ENCODE assay signal across 20 cellular contexts in genomic region chr15:40118473-40118872, GRCh38. TPM values are rescaled to one million over a fixed set of nuclear protein-coding genes. Genes with fewer than 3 reads are reported as not detected.
A peak's percentile ranks its signal among the peaks of the same experiment; 100 is the strongest.
DNase-seq lines count a peak whose midpoint lies in the region; ATAC-seq and TF ChIP-seq lines count a peak whose summit lies in the region.
"Had no signal": no experiment of that assay in that cellular context is flagged by ENCODE, and none has a peak within 500 bp of the region (broad histone marks: within the 10 kb centered on the region; RNA-seq: fewer than 3 reads in every experiment).

No MANE protein-coding gene starts in this region.

- no peak overlapping the region for H3K27ac ChIP-seq in endodermal cell (ENCODE audit: low read depth, low read length)
- H3K27ac ChIP-seq in right cardiac atrium (ENCODE audit: low read length), result no peak overlapping the region
- H3K27ac ChIP-seq: PC-9 had no signal

- H3K27me3 Mint-ChIP-seq in endodermal cell (ENCODE audit: insufficient read depth), result no peaks in the 10 kb centered on the region
- H3K27me3 Mint-ChIP-seq in stimulated activated naive B cell treated with anti-CD40 and anti-IgM and Interleukin-4, amounts not matched to agents 10 μg/mL and 1 μg/mL and 100 μg/mL, for 72 hours, result no peaks in the 10 kb centered on the region

- H3K9ac ChIP-seq in endodermal cell (ENCODE audit: extremely low read depth, low read length, poor library complexity, severe bottlenecking), result no peak overlapping the region

- H3K36me3 Mint-ChIP-seq in endodermal cell (ENCODE audit: low read depth), result no peaks in the 10 kb centered on the region
- H3K36me3 Mint-ChIP-seq in stimulated activated naive B cell treated with anti-CD40 and anti-IgM and Interleukin-4, amounts not matched to agents 10 μg/mL and 1 μg/mL and 100 μg/mL, for 72 hours, result no peaks in the 10 kb centered on the region
- H3K36me3 Mint-ChIP-seq: CD14-positive monocyte had no signal

- H3K27ac Mint-ChIP-seq in endodermal cell, result no peak overlapping the region
- H3K27ac Mint-ChIP-seq in stimulated activated naive B cell treated with anti-CD40 and anti-IgM and Interleukin-4, amounts not matched to agents 10 μg/mL and 1 μg/mL and 100 μg/mL, for 72 hours, result peak overlapping the region; percentile 67
- H3K27ac Mint-ChIP-seq: CD14-positive monocyte had no signal

- no peak overlapping the region for H3K4me3 Mint-ChIP-seq in endodermal cell
- H3K4me3 Mint-ChIP-seq in stimulated activated naive B cell treated with anti-CD40 and anti-IgM and Interleukin-4, amounts not matched to agents 10 μg/mL and 1 μg/mL and 100 μg/mL, for 72 hours, result no peak overlapping the region
- H3K4me3 Mint-ChIP-seq: CD14-positive monocyte had no signal

- intact Hi-C loops in right cardiac atrium (cut with DNase I), result no loop called here

- ATAC-seq in stimulated activated naive B cell treated with anti-CD40 and anti-IgM and Interleukin-4, amounts not matched to agents 10 μg/mL and 1 μg/mL and 100 μg/mL, for 72 hours (replicated peaks), result no peak
- ATAC-seq in right cardiac atrium, result no peak

- no peaks in the 10 kb centered on the region for H3K27me3 ChIP-seq in endodermal cell (ENCODE audit: control insufficient read depth, insufficient read depth, low read length, poor library complexity, severe bottlenecking)
- H3K27me3 ChIP-seq in right cardiac atrium (ENCODE audit: control insufficient read depth, insufficient read depth), result no peaks in the 10 kb centered on the region

- 84 to 94% methylated on average over 3 of the region's 3 CpGs for WGBS in endodermal cell (ENCODE audit: insufficient coverage in 1 of 2, insufficient read length in 1 of 2), 2 experiments
- WGBS in right cardiac atrium, result 54% methylated on average over 3 of the region's 3 CpGs

- no peaks in the 10 kb centered on the region for H3K36me3 ChIP-seq in endodermal cell (ENCODE audit: control insufficient read depth, insufficient read depth, low read length)

- H3K9me3 ChIP-seq in endodermal cell (ENCODE audit: control insufficient read depth, low read length), result no peaks in the 10 kb centered on the region
- H3K9me3 ChIP-seq in right cardiac atrium (ENCODE audit: control insufficient read depth, low read length), result no peaks in the 10 kb centered on the region
- H3K9me3 ChIP-seq: Caco-2 had no signal

- H3K9me3 Mint-ChIP-seq in endodermal cell, result no peaks in the 10 kb centered on the region
- H3K9me3 Mint-ChIP-seq in stimulated activated naive B cell treated with anti-CD40 and anti-IgM and Interleukin-4, amounts not matched to agents 10 μg/mL and 1 μg/mL and 100 μg/mL, for 72 hours, result no peaks in the 10 kb centered on the region

- DNase-seq in activated CD8-positive, alpha-beta memory T cell treated with anti-CD3 and anti-CD28 coated beads, Interleukin-2, amount 50 U/mL, for 48 hours, result peak; percentile 28
- no peak for DNase-seq in activated CD8-positive, alpha-beta memory T cell treated with anti-CD3 and anti-CD28 coated beads, Interleukin-2, amount 50 U/mL, for 4 hours
- DNase-seq in RPMI7951 (ENCODE audit: low read depth) (peak; percentile 34), endodermal cell (peak; percentile 28), epidermal melanocyte (ENCODE audit: insufficient read length, low spot score) (no peak), DMS79 treated with DMSO at 0.1 percent for 48 hours (lab: John Stamatoyannopoulos, UW) (no peak), right cardiac atrium (no peak)
- DNase-seq in stimulated activated naive B cell treated with anti-CD40 and anti-IgM and Interleukin-4, amounts not matched to agents 10 μg/mL and 1 μg/mL and 100 μg/mL, for 72 hours, result no peak
- DNase-seq: Caco-2, HCEC 1CT, IMR-90, Kasumi-1, NCI-H1048, NCI-H146, NCI-H2107, NCI-H345, NCI-H69, Right ventricle myocardium superior had no signal

- H3K4me3 ChIP-seq in endodermal cell (ENCODE audit: low read length), result no peak overlapping the region
- H3K4me3 ChIP-seq in right cardiac atrium (ENCODE audit: low read length), result no peak overlapping the region
- H3K4me3 ChIP-seq: PC-9 had no signal

- TF ChIP-seq CTCF in endodermal cell (conservative IDR thresholded peaks at IDR 0.05), result no peak

- H3K4me1 Mint-ChIP-seq in endodermal cell, result peaks cover 7% of the 10 kb centered on the region
- H3K4me1 Mint-ChIP-seq in stimulated activated naive B cell treated with anti-CD40 and anti-IgM and Interleukin-4, amounts not matched to agents 10 μg/mL and 1 μg/mL and 100 μg/mL, for 72 hours, result peaks cover 26 to 41% of the 10 kb centered on the region in 2 donors

- H3K4me1 ChIP-seq in endodermal cell (ENCODE audit: control insufficient read depth, insufficient read depth, low read length), result no peaks in the 10 kb centered on the region
- H3K4me1 ChIP-seq in right cardiac atrium (ENCODE audit: control insufficient read depth, insufficient read depth, low read length), result no peaks in the 10 kb centered on the region
- H3K4me1 ChIP-seq: Caco-2 had no signal

RNA-seq across cellular contexts. Expression of gene BMF, which starts 9.8 kb away (rescaled TPM):
- 13.8 and 13.9 TPM in 2 replicates for total RNA-seq in RPMI7951 (2014; rRNA removed; shearing (Covaris generic))
- 10 to 100 TPM; 48.3 to 53.5 TPM for total RNA-seq in endodermal cell
- polyA plus RNA-seq in endodermal cell (2013, experiment 1 of 2), result 42.5 TPM
- 44.3 TPM for polyA plus RNA-seq in endodermal cell (2013, experiment 2 of 2)
- 1 to 10 TPM; 3.0 to 9.9 (median 8.5) TPM for total RNA-seq in right cardiac atrium
- 2.9 TPM for polyA plus RNA-seq in right cardiac atrium

RNA-seq across cellular contexts. Expression of gene BUB1B, which starts 42.4 kb away (rescaled TPM):
- 108 and 126 TPM in 2 replicates for total RNA-seq in RPMI7951 (2014; rRNA removed; shearing (Covaris generic))
- total RNA-seq in endodermal cell (100 to 1,000 TPM in 1 of 2 donors, 10 to 100 TPM in 1; 58.6 to 108 TPM), right cardiac atrium (1 to 10 TPM in 3 of 4 donors, not detected in 1; 1.4 to 1.8 (median 1.7) TPM)
- 88.8 TPM for polyA plus RNA-seq in endodermal cell (2013, experiment 1 of 2)
- 86.7 TPM for polyA plus RNA-seq in endodermal cell (2013, experiment 2 of 2)
- polyA plus RNA-seq in right cardiac atrium, result 0.18 TPM

Comparison
In these comparisons a context has a peak if more than half of its experiments do, and no peak if none do; other contexts are left out.
1. DNase-seq: peak in activated CD8-positive, alpha-beta memory T cell treated with anti-CD3 and anti-CD28 coated beads, Interleukin-2, amount 50 U/mL, for 48 hours (single experiment), RPMI7951 (single experiment) and endodermal cell (single experiment); none in activated CD8-positive, alpha-beta memory T cell treated with anti-CD3 and anti-CD28 coated beads, Interleukin-2, amount 50 U/mL, for 4 hours (single experiment), stimulated activated naive B cell treated with anti-CD40 and anti-IgM and Interleukin-4, amounts not matched to agents 10 μg/mL and 1 μg/mL and 100 μg/mL, for 72 hours (single experiment), epidermal melanocyte (single experiment), DMS79 treated with DMSO at 0.1 percent for 48 hours (single experiment) and right cardiac atrium (0 of 3).
2. RNA of gene BUB1B, which starts 42.4 kb away (total RNA-seq): 108 to 126 TPM in RPMI7951 and 58.6 to 108 TPM in endodermal cell; 1.4 to 1.8 TPM in right cardiac atrium; every median in the first group is over 10 times any median in the second.